ENCODE assay signal across 8 cellular contexts in the genomic region with DNA sequence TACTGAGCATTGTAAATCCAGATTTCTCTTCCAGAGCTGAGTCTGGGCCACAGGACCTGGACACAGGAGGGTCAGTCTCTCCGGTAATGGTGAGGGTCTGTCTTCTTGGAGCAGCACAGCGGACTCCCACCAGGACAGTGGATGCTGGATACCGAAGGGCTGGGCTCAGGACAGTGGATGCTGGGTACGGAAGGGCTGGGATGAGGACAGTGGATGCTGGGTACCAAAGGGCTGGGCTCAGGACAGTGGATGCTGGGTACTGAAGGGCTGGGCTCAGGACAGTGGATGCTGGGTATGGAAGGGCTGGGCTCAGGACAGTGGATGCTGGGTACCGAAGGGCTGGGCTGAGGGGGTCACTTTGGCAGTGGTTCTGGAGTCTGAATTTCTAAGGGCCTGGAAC. TPM values are rescaled to one million over a fixed set of nuclear protein-coding genes. Genes with fewer than 3 reads are reported as not detected.
"Had no signal": no experiment of that assay in that cellular context is flagged by ENCODE, and none has a peak within 500 bp of the region (broad histone marks: within the 10 kb centered on the region; RNA-seq: fewer than 3 reads in every experiment).

No MANE protein-coding gene starts in this region.

RNA-seq across cellular contexts. Expression of a gene that starts 9.6 kb away (rescaled TPM):
- total RNA-seq: MCF 10A, NCI-H460, OCI-LY7, PC-9, Right ventricle myocardium inferior, RPMI7951, SJCRH30, SK-MEL-5 had no signal

RNA-seq across cellular contexts. Expression of a gene that starts 20.0 kb away (rescaled TPM):
- total RNA-seq: OCI-LY7 had no signal
